In the genomic region with DNA sequence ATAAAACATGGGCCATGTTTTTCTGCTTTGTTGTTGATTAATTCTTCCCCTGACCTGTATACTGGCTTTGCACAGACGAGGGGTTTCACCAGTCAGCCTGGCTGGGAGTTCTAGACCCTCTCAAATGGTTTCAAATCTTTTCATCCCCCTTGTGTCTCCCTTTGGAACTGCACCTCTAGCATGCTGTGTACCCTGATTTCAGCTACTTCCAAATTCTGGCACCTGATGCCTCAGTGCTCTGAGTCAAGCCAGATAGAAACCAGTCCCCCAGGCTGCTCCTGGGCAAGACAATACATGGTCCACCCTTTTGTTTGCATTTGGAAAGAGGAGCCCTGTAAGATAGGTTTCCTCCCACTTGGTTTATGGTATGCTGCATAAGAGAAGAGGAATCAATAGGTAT, we compare ENCODE assay signal across 8 cellular contexts.
DNase-seq lines count a peak whose midpoint lies in the region; ATAC-seq and TF ChIP-seq lines count a peak whose summit lies in the region.

No MANE protein-coding gene starts in this region.

- no peak overlapping the region for H3K27ac ChIP-seq in heart right ventricle
- no peak overlapping the region for H3K27ac ChIP-seq in right cardiac atrium (ENCODE audit: low read length)
- no peak overlapping the region for H3K27ac ChIP-seq in OCI-LY3 (ENCODE audit: low read length)
- H3K27ac ChIP-seq in testis, result no peak overlapping the region

- TF ChIP-seq POLR2A in testis (IDR thresholded peaks at IDR 0.05), result no peak

- no peaks in the 10 kb centered on the region for H3K36me3 Mint-ChIP-seq in activated T-cell treated with anti-CD3 and anti-CD28 coated beads, Interleukin-2, amount 50 U/mL, for 4 hours (ENCODE audit: insufficient read depth)

- no peaks in the 10 kb centered on the region for H3K4me1 Mint-ChIP-seq in activated T-cell treated with anti-CD3 and anti-CD28 coated beads, Interleukin-2, amount 50 U/mL, for 4 hours (ENCODE audit: low read depth)

- no peaks in the 10 kb centered on the region for H3K4me1 ChIP-seq in heart right ventricle
- no peaks in the 10 kb centered on the region for H3K4me1 ChIP-seq in right cardiac atrium (ENCODE audit: control insufficient read depth, insufficient read depth, low read length)
- H3K4me1 ChIP-seq in OCI-LY3 (ENCODE audit: low read length), result no peaks in the 10 kb centered on the region
- no peaks in the 10 kb centered on the region for H3K4me1 ChIP-seq in testis

- no peak overlapping the region for H2AFZ ChIP-seq in OCI-LY3 (ENCODE audit: low read depth, low read length)

- H3K9ac ChIP-seq in OCI-LY3 (ENCODE audit: low read length), result no peak overlapping the region

- ATAC-seq in heart right ventricle, result peak in 1 of 8 donors; percentile 44
- ATAC-seq in right cardiac atrium, result no peak
- no peak for ATAC-seq in HG02840 (IDR thresholded peaks at IDR 0.05; ENCODE audit: low FRiP score, unreplicated experiment)
- ATAC-seq in activated T-cell treated with anti-CD3 and anti-CD28 coated beads, Interleukin-2, amount 50 U/mL, for 4 hours, result no peak

- H3K79me2 ChIP-seq in OCI-LY3 (ENCODE audit: low read length), result no peaks in the 10 kb centered on the region

- H3K9me3 ChIP-seq in heart right ventricle, result peaks cover 0 to 25% (median 3%) of the 10 kb centered on the region in 11 donors
- no peaks in the 10 kb centered on the region for H3K9me3 ChIP-seq in right cardiac atrium (ENCODE audit: control insufficient read depth, low read length)
- no peaks in the 10 kb centered on the region for H3K9me3 ChIP-seq in OCI-LY3 (ENCODE audit: insufficient read depth, low read length)
- H3K9me3 ChIP-seq in testis, result no peaks in the 10 kb centered on the region

- WGBS in heart right ventricle, 2 donors, result 25 to 30% methylated on average over 1 of the region's 1 CpG
- WGBS in right cardiac atrium, result 27% methylated on average over 1 of the region's 1 CpG
- WGBS in testis, 2 donors, result 39 to 50% methylated on average over 1 of the region's 1 CpG

- TF ChIP-seq CTCF in heart right ventricle (IDR thresholded peaks at IDR 0.05) (peak in 8 of 9 donors; percentile 25 to 65 (median 56)), OCI-LY3 (IDR thresholded peaks at IDR 0.05; ENCODE audit: low read depth, low read length) (peak; percentile 44), fibroblast of the aortic adventitia (IDR thresholded peaks at IDR 0.05; ENCODE audit: insufficient read depth, low read length) (peak; percentile 84), testis (IDR thresholded peaks at IDR 0.05) (peak in 2 of 3 experiments; percentile 7 to 65)

- H3K36me3 ChIP-seq in heart right ventricle (no peaks in the 10 kb centered on the region), OCI-LY3 (replicated peaks; ENCODE audit: low read depth, low read length) (no peaks in the 10 kb centered on the region), testis (ENCODE audit: low read depth, missing control alignments) (no peaks in the 10 kb centered on the region)

- no peaks in the 10 kb centered on the region for H3K27me3 ChIP-seq in heart right ventricle
- no peaks in the 10 kb centered on the region for H3K27me3 ChIP-seq in right cardiac atrium (ENCODE audit: control insufficient read depth, insufficient read depth)
- H3K27me3 ChIP-seq in OCI-LY3 (ENCODE audit: low read depth, low read length), result no peaks in the 10 kb centered on the region
- H3K27me3 ChIP-seq in testis, result no peaks in the 10 kb centered on the region

- no peaks in the 10 kb centered on the region for H4K20me1 ChIP-seq in OCI-LY3 (ENCODE audit: insufficient read depth, low read length)

- no peak overlapping the region for H3K4me3 Mint-ChIP-seq in activated T-cell treated with anti-CD3 and anti-CD28 coated beads, Interleukin-2, amount 50 U/mL, for 4 hours

- H3K4me2 ChIP-seq in OCI-LY3 (ENCODE audit: low read length), result no peak overlapping the region

- H3K9me3 Mint-ChIP-seq in activated T-cell treated with anti-CD3 and anti-CD28 coated beads, Interleukin-2, amount 50 U/mL, for 4 hours, result peaks cover 12% of the 10 kb centered on the region

- H3K27me3 Mint-ChIP-seq in activated T-cell treated with anti-CD3 and anti-CD28 coated beads, Interleukin-2, amount 50 U/mL, for 4 hours (ENCODE audit: low read depth), result no peaks in the 10 kb centered on the region

- intact Hi-C loops in heart right ventricle (cut with DNase I) (loop anchor here in 6 of 10 donors (2.0 to 10.0 kb wide), 5 partner anchors 196 to 533 kb away; no protein-coding TSS in a partner anchor), right cardiac atrium (cut with DNase I) (loop anchor here in 2 of 4 donors (5.0 to 10.0 kb wide), 2 partner anchors 531 to 533 kb away; no protein-coding TSS in a partner anchor), testis (cut with DNase I; ENCODE audit: low total_unique reads) (no loop called here)

- H3K4me3 ChIP-seq in heart right ventricle (no peak overlapping the region), right cardiac atrium (ENCODE audit: low read length) (no peak overlapping the region), OCI-LY3 (ENCODE audit: low read length) (no peak overlapping the region), fibroblast of the aortic adventitia (ENCODE audit: low read depth, low read length) (no peak overlapping the region), testis (no peak overlapping the region)

- DNase-seq in heart right ventricle (peak in 1 of 2 donors; percentile 9), right cardiac atrium (no peak), fibroblast of the aortic adventitia (ENCODE audit: low read depth) (peak; percentile 63), testis (peak; percentile 29), DMS79 treated with DMSO at 0.1 percent for 48 hours (lab: John Stamatoyannopoulos, UW) (no peak)
- no peak for DNase-seq in activated T-cell treated with anti-CD3 and anti-CD28 coated beads, Interleukin-2, amount 50 U/mL, for 4 hours

Comparison
In these comparisons a context has a peak if more than half of its experiments do, and no peak if none do; other contexts are left out.
1. DNase-seq: peak in fibroblast of the aortic adventitia (single experiment) and testis (single experiment); none in right cardiac atrium (0 of 3), DMS79 treated with DMSO at 0.1 percent for 48 hours (single experiment) and activated T-cell treated with anti-CD3 and anti-CD28 coated beads, Interleukin-2, amount 50 U/mL, for 4 hours (single experiment).
2. Peak in every context shown above with its lines, with median percentiles within 50 percentile points of each other: CTCF ChIP-seq.